ENCODE assay signal across 24 cellular contexts in the genomic region with DNA sequence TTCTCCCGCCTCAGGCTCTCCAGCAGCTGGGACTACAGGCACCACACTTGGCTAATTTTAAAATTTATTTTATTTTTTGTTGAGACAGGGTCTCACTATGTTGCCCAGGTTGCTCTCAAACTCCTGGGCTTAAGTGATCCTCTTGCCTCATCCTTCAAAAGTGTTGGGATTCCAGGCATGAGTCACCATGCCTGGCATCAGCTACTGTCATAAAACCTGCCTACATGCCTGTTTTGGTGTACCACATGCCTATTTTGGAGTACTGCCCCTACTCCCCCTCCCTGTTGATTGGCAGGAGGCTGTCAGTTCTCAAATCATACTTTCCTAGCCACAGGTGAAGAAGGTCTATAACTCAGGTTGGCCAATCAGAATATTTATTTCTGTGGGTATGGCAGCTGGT.
"Had no signal": no experiment of that assay in that cellular context is flagged by ENCODE, and none has a peak within 500 bp of the region (broad histone marks: within the 10 kb centered on the region; RNA-seq: fewer than 3 reads in every experiment).

No MANE protein-coding gene starts in this region.

- FAIRE-seq: TTC549 had no signal

- H3K9me3 Mint-ChIP-seq: endodermal cell, mesothelial cell of epicardium had no signal

- ATAC-seq: heart right ventricle; lower lobe of right lung; naive thymus-derived CD8-positive, alpha-beta T cell had no signal

- H3K27me3 ChIP-seq: cardiac muscle cell, heart right ventricle, spleen, testis, vagina had no signal

- H3K4me1 ChIP-seq: heart right ventricle, lower lobe of right lung, spleen, testis, vagina had no signal

- H3K27me3 Mint-ChIP-seq: activated naive CD8-positive, alpha-beta T cell treated with anti-CD3 and anti-CD28 coated beads for 36 hours; activated T-cell treated with anti-CD3 and anti-CD28 coated beads, Interleukin-2, amount 50 U/mL, for 24 hours; progenitor cell of endocrine pancreas had no signal

- H3K36me3 ChIP-seq: cardiac muscle cell, heart right ventricle, lower lobe of right lung, spleen, vagina, WERI-Rb-1 had no signal

- H3K36me3 Mint-ChIP-seq: activated naive CD8-positive, alpha-beta T cell treated with anti-CD3 and anti-CD28 coated beads for 36 hours; mesothelial cell of epicardium had no signal

- H3K4me3 Mint-ChIP-seq: activated naive CD8-positive, alpha-beta T cell treated with anti-CD3 and anti-CD28 coated beads for 36 hours; activated T-cell treated with anti-CD3 and anti-CD28 coated beads, Interleukin-2, amount 50 U/mL, for 24 hours; endodermal cell; mesothelial cell of epicardium; naive thymus-derived CD8-positive, alpha-beta T cell had no signal

- DNase-seq: activated CD4-positive, alpha-beta T cell treated with anti-CD3 and anti-CD28 coated beads, Interleukin-2, amount 50 U/mL, for 1 hour; activated CD4-positive, CD25-positive, alpha-beta regulatory T cell treated with anti-CD3 and anti-CD28 coated beads, Interleukin-2, amount 50 U/mL, for 72 hours; activated CD8-positive, alpha-beta memory T cell treated with anti-CD3 and anti-CD28 coated beads, Interleukin-2, amount 50 U/mL, for 4 hours; activated naive CD4-positive, alpha-beta T cell treated with Interleukin-2 at 50 U/mL for 16 hours; activated naive CD8-positive, alpha-beta T cell treated with anti-CD3 and anti-CD28 coated beads for 36 hours; activated T-cell treated with anti-CD3 and anti-CD28 coated beads, Interleukin-2, amount 50 U/mL, for 24 hours; cortex of kidney; endodermal cell; heart right ventricle; islet precursor cell; lower lobe of right lung; naive thymus-derived CD8-positive, alpha-beta T cell; spleen; stimulated activated CD4-positive, alpha-beta T cell treated with anti-CD3 and anti-CD28 coated beads, Interleukin-4, amount 100 ng/mL, for 1 hour; stimulated activated naive CD4-positive, alpha-beta T cell; testis; WERI-Rb-1 had no signal

- H3K4me1 Mint-ChIP-seq: activated naive CD8-positive, alpha-beta T cell treated with anti-CD3 and anti-CD28 coated beads for 36 hours; mesothelial cell of epicardium; naive thymus-derived CD8-positive, alpha-beta T cell had no signal

- H3K27ac ChIP-seq: cardiac muscle cell, epithelial cell of prostate, heart right ventricle, lower lobe of right lung, spleen, testis, vagina, WERI-Rb-1 had no signal

- H3K4me3 ChIP-seq: cardiac muscle cell, heart right ventricle, lower lobe of right lung, spleen, testis, vagina had no signal

- H3K27ac Mint-ChIP-seq: activated naive CD8-positive, alpha-beta T cell treated with anti-CD3 and anti-CD28 coated beads for 36 hours; activated T-cell treated with anti-CD3 and anti-CD28 coated beads, Interleukin-2, amount 50 U/mL, for 24 hours; activated T-helper 2 cell treated with anti-CD3 and anti-CD28 coated beads, Interferon-gamma antibody, Interleukin-2, Interleukin-4, amounts not matched to agents 10 μg/mL and 5 μg/mL and 100 μg/mL, durations not matched to agents 14 hours and 24 hours and 36 hours; endodermal cell; mesothelial cell of epicardium; naive thymus-derived CD8-positive, alpha-beta T cell; progenitor cell of endocrine pancreas had no signal
